28 cellular contexts compared by ENCODE assay signal in genomic region chr17:47730681-47731080, GRCh38. TPM values are rescaled to one million over a fixed set of nuclear protein-coding genes. Genes with fewer than 3 reads are reported as not detected.
A peak's percentile ranks its signal among the peaks of the same experiment; 100 is the strongest.
DNase-seq lines count a peak whose midpoint lies in the region; FAIRE-seq and TF ChIP-seq lines count a peak whose summit lies in the region.
"Had no signal": no experiment of that assay in that cellular context is flagged by ENCODE, and none has a peak within 500 bp of the region (broad histone marks: within the 10 kb centered on the region; RNA-seq: fewer than 3 reads in every experiment).

No MANE protein-coding gene starts in this region.

- intact Hi-C loops in activated CD4-positive, alpha-beta T cell treated with anti-CD3 and anti-CD28 coated beads, Interleukin-2, amount 10 ng/mL, durations not matched to agents 24 days and 14 days (cut with micrococcal nuclease): loop anchor here (5.0 kb wide), 1 partner anchor 68 kb away; no protein-coding TSS in a partner anchor
- intact Hi-C loops in activated T-helper 1 cell treated with anti-CD3 and anti-CD28 coated beads, Interleukin-12 subunit alpha, Interleukin-12 subunit beta, Interleukin-2, Interleukin-4 antibody, amounts not matched to agents 30 ng/mL and 10 ng/mL and 1 ng/mL, durations not matched to agents 14 hours and 24 hours and 36 hours (cut with micrococcal nuclease): loop anchor here (10.0 kb wide), 1 partner anchor 406 kb away; the partner anchor contains the start of gene EFCAB13

- H3K27me3 ChIP-seq in CD8-positive, alpha-beta memory T cell (ENCODE audit: insufficient read depth, low read length, poor library complexity, severe bottlenecking): no peaks in the 10 kb centered on the region

- H3K4me1 ChIP-seq in CD8-positive, alpha-beta memory T cell (ENCODE audit: insufficient read depth, low read length): peaks cover 51% of the 10 kb centered on the region

- no peak for FAIRE-seq in RCC 7860 (lab: Jason Lieb, UNC)
- FAIRE-seq: A549, endothelial cell of umbilical vein, GM12878 had no signal

- DNase-seq in activated CD4-positive, alpha-beta T cell treated with anti-CD3 and anti-CD28 coated beads, Interleukin-2, amount 10 ng/mL, durations not matched to agents 24 days and 14 days: no peak
- DNase-seq in activated CD4-positive, alpha-beta T cell treated with anti-CD3 and anti-CD28 coated beads, Interleukin-2, amount 50 U/mL, for 48 hours: no peak
- no peak for DNase-seq in CD8-positive, alpha-beta memory T cell
- no peak for DNase-seq in activated naive CD8-positive, alpha-beta T cell treated with anti-CD3 and anti-CD28 coated beads for 36 hours
- DNase-seq in progenitor cell of endocrine pancreas (ENCODE audit: low spot score, unreplicated experiment): no peak
- DNase-seq in RCC 7860 (ENCODE audit: low spot score): no peak
- DNase-seq in cerebellum (ENCODE audit: low spot score): no peak
- no peak for DNase-seq in activated T-helper 1 cell treated with anti-CD3 and anti-CD28 coated beads, Interleukin-12 subunit alpha, Interleukin-12 subunit beta, Interleukin-2, Interleukin-4 antibody, amounts not matched to agents 30 ng/mL and 10 ng/mL and 1 ng/mL, durations not matched to agents 14 hours and 24 hours and 36 hours (ENCODE audit: low spot score)
- DNase-seq: activated CD4-positive, CD25-positive, alpha-beta regulatory T cell; DND-41; HCEC 1CT; NCI-H1436; NCI-H524 treated with DMSO at 0.1 percent for 48 hours; occipital lobe; retina; RPMI8226; stimulated activated CD4-positive, alpha-beta T cell treated with anti-CD3 and anti-CD28 coated beads, Interleukin-2, amount 100 ng/mL, for 48 hours; transverse colon had no signal

- POLR2A ChIA-PET in CD8-positive, alpha-beta memory T cell (lab: Charles Lee): no interaction called here

- peaks cover 18% of the 10 kb centered on the region for H3K36me3 Mint-ChIP-seq in activated CD4-positive, alpha-beta T cell treated with anti-CD3 and anti-CD28 coated beads, Interleukin-2, amount 10 ng/mL, durations not matched to agents 24 days and 14 days (ENCODE audit: low read depth)
- H3K36me3 Mint-ChIP-seq in CD8-positive, alpha-beta memory T cell: peaks cover 0 to 14% (median 5%) of the 10 kb centered on the region in 3 donors
- peaks cover 20% of the 10 kb centered on the region for H3K36me3 Mint-ChIP-seq in activated naive CD8-positive, alpha-beta T cell treated with anti-CD3 and anti-CD28 coated beads for 36 hours
- no peaks in the 10 kb centered on the region for H3K36me3 Mint-ChIP-seq in progenitor cell of endocrine pancreas (ENCODE audit: insufficient read depth)
- peaks cover 18% of the 10 kb centered on the region for H3K36me3 Mint-ChIP-seq in activated T-helper 1 cell treated with anti-CD3 and anti-CD28 coated beads, Interleukin-12 subunit alpha, Interleukin-12 subunit beta, Interleukin-2, Interleukin-4 antibody, amounts not matched to agents 30 ng/mL and 10 ng/mL and 1 ng/mL, durations not matched to agents 14 hours and 24 hours and 36 hours (ENCODE audit: low read depth)
- H3K36me3 Mint-ChIP-seq: memory B cell had no signal

- H3K9me3 ChIP-seq in CD8-positive, alpha-beta memory T cell (ENCODE audit: low read length): no peaks in the 10 kb centered on the region
- H3K9me3 ChIP-seq: A549, breast epithelium, Caco-2, transverse colon had no signal

- no peak overlapping the region for H3K27ac ChIP-seq in CD8-positive, alpha-beta memory T cell (ENCODE audit: low read depth, low read length)
- H3K27ac ChIP-seq: A549, breast epithelium, transverse colon had no signal

- H3K27me3 Mint-ChIP-seq in activated CD4-positive, alpha-beta T cell treated with anti-CD3 and anti-CD28 coated beads, Interleukin-2, amount 10 ng/mL, durations not matched to agents 24 days and 14 days: no peaks in the 10 kb centered on the region
- H3K27me3 Mint-ChIP-seq in CD8-positive, alpha-beta memory T cell: peaks cover 3 to 4% of the 10 kb centered on the region in 2 donors
- H3K27me3 Mint-ChIP-seq in activated naive CD8-positive, alpha-beta T cell treated with anti-CD3 and anti-CD28 coated beads for 36 hours: no peaks in the 10 kb centered on the region
- peaks cover 83% of the 10 kb centered on the region for H3K27me3 Mint-ChIP-seq in progenitor cell of endocrine pancreas
- no peaks in the 10 kb centered on the region for H3K27me3 Mint-ChIP-seq in activated T-helper 1 cell treated with anti-CD3 and anti-CD28 coated beads, Interleukin-12 subunit alpha, Interleukin-12 subunit beta, Interleukin-2, Interleukin-4 antibody, amounts not matched to agents 30 ng/mL and 10 ng/mL and 1 ng/mL, durations not matched to agents 14 hours and 24 hours and 36 hours (ENCODE audit: insufficient read depth)

- H3K4me1 Mint-ChIP-seq in activated CD4-positive, alpha-beta T cell treated with anti-CD3 and anti-CD28 coated beads, Interleukin-2, amount 10 ng/mL, durations not matched to agents 24 days and 14 days: peaks cover 76% of the 10 kb centered on the region
- peaks cover 53 to 72% (median 69%) of the 10 kb centered on the region in 3 donors for H3K4me1 Mint-ChIP-seq in CD8-positive, alpha-beta memory T cell
- peaks cover 63% of the 10 kb centered on the region for H3K4me1 Mint-ChIP-seq in activated naive CD8-positive, alpha-beta T cell treated with anti-CD3 and anti-CD28 coated beads for 36 hours
- peaks cover 3% of the 10 kb centered on the region for H3K4me1 Mint-ChIP-seq in progenitor cell of endocrine pancreas (ENCODE audit: low read depth)
- peaks cover 90% of the 10 kb centered on the region for H3K4me1 Mint-ChIP-seq in activated T-helper 1 cell treated with anti-CD3 and anti-CD28 coated beads, Interleukin-12 subunit alpha, Interleukin-12 subunit beta, Interleukin-2, Interleukin-4 antibody, amounts not matched to agents 30 ng/mL and 10 ng/mL and 1 ng/mL, durations not matched to agents 14 hours and 24 hours and 36 hours (ENCODE audit: low read depth)

- H3K4me3 ChIP-seq in CD8-positive, alpha-beta memory T cell (ENCODE audit: low read length): no peak overlapping the region
- H3K4me3 ChIP-seq: A549, breast epithelium, GM12878, smooth muscle cell, transverse colon had no signal

- no peaks in the 10 kb centered on the region for H3K36me3 ChIP-seq in CD8-positive, alpha-beta memory T cell (ENCODE audit: insufficient read depth, low read length)
- H3K36me3 ChIP-seq: breast epithelium, transverse colon had no signal

- no peak for TF ChIP-seq CTCF in progenitor cell of endocrine pancreas (IDR thresholded peaks at IDR 0.05; ENCODE audit: unreplicated experiment)

- CTCF ChIA-PET in CD8-positive, alpha-beta memory T cell (lab: Charles Lee): interaction anchor here (1.8 to 4.7 kb wide), 4 partner anchors 9 to 31 kb away, joined by 5 to 67 read pairs (median 18); no protein-coding TSS in a partner anchor

- peak overlapping the region; percentile 14 for H3K4me3 Mint-ChIP-seq in activated CD4-positive, alpha-beta T cell treated with anti-CD3 and anti-CD28 coated beads, Interleukin-2, amount 10 ng/mL, durations not matched to agents 24 days and 14 days
- H3K4me3 Mint-ChIP-seq in CD8-positive, alpha-beta memory T cell: peak overlapping the region in 5 of 7 donors; percentile 16 to 88 (median 54)
- no peak overlapping the region for H3K4me3 Mint-ChIP-seq in activated naive CD8-positive, alpha-beta T cell treated with anti-CD3 and anti-CD28 coated beads for 36 hours
- no peak overlapping the region for H3K4me3 Mint-ChIP-seq in progenitor cell of endocrine pancreas (ENCODE audit: low read depth)
- no peak overlapping the region for H3K4me3 Mint-ChIP-seq in activated T-helper 1 cell treated with anti-CD3 and anti-CD28 coated beads, Interleukin-12 subunit alpha, Interleukin-12 subunit beta, Interleukin-2, Interleukin-4 antibody, amounts not matched to agents 30 ng/mL and 10 ng/mL and 1 ng/mL, durations not matched to agents 14 hours and 24 hours and 36 hours
- H3K4me3 Mint-ChIP-seq: B cell; dendritic cell treated with granulocyte-macrophage colony-stimulating factor and Interleukin-4, amounts not matched to agents 40 ng/mL and 50 ng/mL, for 4 days; memory B cell had no signal

- H3K9me3 Mint-ChIP-seq in activated CD4-positive, alpha-beta T cell treated with anti-CD3 and anti-CD28 coated beads, Interleukin-2, amount 10 ng/mL, durations not matched to agents 24 days and 14 days: no peaks in the 10 kb centered on the region
- peaks cover 0 to 2% (median 0%) of the 10 kb centered on the region in 5 donors for H3K9me3 Mint-ChIP-seq in CD8-positive, alpha-beta memory T cell
- H3K9me3 Mint-ChIP-seq in activated naive CD8-positive, alpha-beta T cell treated with anti-CD3 and anti-CD28 coated beads for 36 hours: no peaks in the 10 kb centered on the region
- no peaks in the 10 kb centered on the region for H3K9me3 Mint-ChIP-seq in progenitor cell of endocrine pancreas (ENCODE audit: low read depth)
- H3K9me3 Mint-ChIP-seq in activated T-helper 1 cell treated with anti-CD3 and anti-CD28 coated beads, Interleukin-12 subunit alpha, Interleukin-12 subunit beta, Interleukin-2, Interleukin-4 antibody, amounts not matched to agents 30 ng/mL and 10 ng/mL and 1 ng/mL, durations not matched to agents 14 hours and 24 hours and 36 hours: no peaks in the 10 kb centered on the region
- H3K9me3 Mint-ChIP-seq: dendritic cell treated with granulocyte-macrophage colony-stimulating factor and Interleukin-4, amounts not matched to agents 40 ng/mL and 50 ng/mL, for 4 days; memory B cell had no signal

- no peak overlapping the region for H3K27ac Mint-ChIP-seq in activated CD4-positive, alpha-beta T cell treated with anti-CD3 and anti-CD28 coated beads, Interleukin-2, amount 10 ng/mL, durations not matched to agents 24 days and 14 days
- H3K27ac Mint-ChIP-seq in CD8-positive, alpha-beta memory T cell: peak overlapping the region in 7 of 8 donors; percentile 86 to 98 (median 91)
- H3K27ac Mint-ChIP-seq in activated naive CD8-positive, alpha-beta T cell treated with anti-CD3 and anti-CD28 coated beads for 36 hours: peak overlapping the region; percentile 62
- H3K27ac Mint-ChIP-seq in progenitor cell of endocrine pancreas: peak overlapping the region; percentile 33
- H3K27ac Mint-ChIP-seq in activated T-helper 1 cell treated with anti-CD3 and anti-CD28 coated beads, Interleukin-12 subunit alpha, Interleukin-12 subunit beta, Interleukin-2, Interleukin-4 antibody, amounts not matched to agents 30 ng/mL and 10 ng/mL and 1 ng/mL, durations not matched to agents 14 hours and 24 hours and 36 hours: no peak overlapping the region
- H3K27ac Mint-ChIP-seq: B cell; dendritic cell treated with granulocyte-macrophage colony-stimulating factor and Interleukin-4, amounts not matched to agents 40 ng/mL and 50 ng/mL, for 4 days; memory B cell had no signal

RNA-seq across cellular contexts. Expression of gene TBX21, which starts 2.4 kb away (rescaled TPM):
- 63.0 and 66.4 TPM in 2 replicates for total RNA-seq in activated CD4-positive, alpha-beta T cell treated with anti-CD3 and anti-CD28 coated beads, Interleukin-2, amount 10 ng/mL, durations not matched to agents 24 days and 14 days
- 10 to 100 TPM; 37.8 to 39.8 TPM for total RNA-seq in CD8-positive, alpha-beta memory T cell
- polyA plus RNA-seq in CD8-positive, alpha-beta memory T cell: 59.6 TPM
- 10 to 100 TPM; 61.7 to 61.9 TPM for total RNA-seq in activated naive CD8-positive, alpha-beta T cell treated with anti-CD3 and anti-CD28 coated beads for 36 hours
- total RNA-seq in progenitor cell of endocrine pancreas (not detected in 2 replicates), cerebellum (0.45 TPM)
- total RNA-seq in activated T-helper 1 cell treated with anti-CD3 and anti-CD28 coated beads, Interleukin-12 subunit alpha, Interleukin-12 subunit beta, Interleukin-2, Interleukin-4 antibody, amounts not matched to agents 30 ng/mL and 10 ng/mL and 1 ng/mL, durations not matched to agents 14 hours and 24 hours and 36 hours: 89.8 and 90.8 TPM in 2 replicates
- total RNA-seq: Caco-2, endothelial cell of umbilical vein, MCF 10A, occipital lobe, smooth muscle cell had no signal
- polyA plus RNA-seq: A549, endothelial cell of umbilical vein, smooth muscle cell had no signal

RNA-seq across cellular contexts. Expression of gene TBKBP1, which starts 36.7 kb away (rescaled TPM):
- total RNA-seq in activated CD4-positive, alpha-beta T cell treated with anti-CD3 and anti-CD28 coated beads, Interleukin-2, amount 10 ng/mL, durations not matched to agents 24 days and 14 days: 9.3 and 10.9 TPM in 2 replicates
- 1 to 10 TPM; 6.6 to 6.7 TPM for total RNA-seq in CD8-positive, alpha-beta memory T cell
- polyA plus RNA-seq in CD8-positive, alpha-beta memory T cell: 1.8 TPM
- total RNA-seq in activated naive CD8-positive, alpha-beta T cell treated with anti-CD3 and anti-CD28 coated beads for 36 hours: 10 to 100 TPM; 11.7 to 11.9 TPM
- total RNA-seq in progenitor cell of endocrine pancreas (21.7 and 23.2 TPM in 2 replicates), cerebellum (10.5 TPM)
- total RNA-seq in activated T-helper 1 cell treated with anti-CD3 and anti-CD28 coated beads, Interleukin-12 subunit alpha, Interleukin-12 subunit beta, Interleukin-2, Interleukin-4 antibody, amounts not matched to agents 30 ng/mL and 10 ng/mL and 1 ng/mL, durations not matched to agents 14 hours and 24 hours and 36 hours: 11.6 and 12.4 TPM in 2 replicates

Comparison
In these comparisons a context has a peak if more than half of its experiments do, and no peak if none do; other contexts are left out.
1. H3K27ac Mint-ChIP-seq: peak in CD8-positive, alpha-beta memory T cell (7 of 8), activated naive CD8-positive, alpha-beta T cell treated with anti-CD3 and anti-CD28 coated beads for 36 hours (single experiment) and progenitor cell of endocrine pancreas (single experiment); none in activated CD4-positive, alpha-beta T cell treated with anti-CD3 and anti-CD28 coated beads, Interleukin-2, amount 10 ng/mL, durations not matched to agents 24 days and 14 days (single experiment) and activated T-helper 1 cell treated with anti-CD3 and anti-CD28 coated beads, Interleukin-12 subunit alpha, Interleukin-12 subunit beta, Interleukin-2, Interleukin-4 antibody, amounts not matched to agents 30 ng/mL and 10 ng/mL and 1 ng/mL, durations not matched to agents 14 hours and 24 hours and 36 hours (single experiment).
2. H3K4me3 Mint-ChIP-seq: peak in activated CD4-positive, alpha-beta T cell treated with anti-CD3 and anti-CD28 coated beads, Interleukin-2, amount 10 ng/mL, durations not matched to agents 24 days and 14 days (single experiment) and CD8-positive, alpha-beta memory T cell (5 of 7); none in activated naive CD8-positive, alpha-beta T cell treated with anti-CD3 and anti-CD28 coated beads for 36 hours (single experiment), progenitor cell of endocrine pancreas (single experiment) and activated T-helper 1 cell treated with anti-CD3 and anti-CD28 coated beads, Interleukin-12 subunit alpha, Interleukin-12 subunit beta, Interleukin-2, Interleukin-4 antibody, amounts not matched to agents 30 ng/mL and 10 ng/mL and 1 ng/mL, durations not matched to agents 14 hours and 24 hours and 36 hours (single experiment).
3. RNA of gene TBX21, which starts 2.4 kb away (total RNA-seq): 89.8 to 90.8 TPM in activated T-helper 1 cell treated with anti-CD3 and anti-CD28 coated beads, Interleukin-12 subunit alpha, Interleukin-12 subunit beta, Interleukin-2, Interleukin-4 antibody, amounts not matched to agents 30 ng/mL and 10 ng/mL and 1 ng/mL, durations not matched to agents 14 hours and 24 hours and 36 hours, 63.0 to 66.4 TPM in activated CD4-positive, alpha-beta T cell treated with anti-CD3 and anti-CD28 coated beads, Interleukin-2, amount 10 ng/mL, durations not matched to agents 24 days and 14 days, 61.7 to 61.9 TPM in activated naive CD8-positive, alpha-beta T cell treated with anti-CD3 and anti-CD28 coated beads for 36 hours and 37.8 to 39.8 TPM in CD8-positive, alpha-beta memory T cell; 0.45 TPM in cerebellum (single experiment) and not detected in progenitor cell of endocrine pancreas; every median in the first group is over 10 times any median in the second.